8 cellular contexts compared by ENCODE assay signal in genomic region chr1:220690140-220691038, GRCh38. TPM values are rescaled to one million over a fixed set of nuclear protein-coding genes. Genes with fewer than 3 reads are reported as not detected.
DNase-seq lines count a peak whose midpoint lies in the region; ATAC-seq, FAIRE-seq and TF ChIP-seq lines count a peak whose summit lies in the region.

Gene C1orf115 (plus strand): TSS chr1:220690363. CDS start chr1:220690403, 40 bp downstream.

- H3K9me3 ChIP-seq in osteoblast (ENCODE audit: low read depth, low read length): no peaks in the 10 kb centered on the region

- no peaks in the 10 kb centered on the region for H3K36me3 ChIP-seq in osteoblast (ENCODE audit: insufficient read depth, low read length)

- DNase-seq in D721Med (ENCODE audit: insufficient read length, low spot score): peak; percentile 97
- DNase-seq in HTR-8/SVneo (ENCODE audit: insufficient read length, low spot score): peak; percentile 88
- DNase-seq in RKO (ENCODE audit: low spot score): peak; percentile 71
- DNase-seq in activated naive CD4-positive, alpha-beta T cell (lab: John Stamatoyannopoulos, UW): peak; percentile 29 to 63 (median 42)
- peak; percentile 93 for DNase-seq in germinal center (ENCODE audit: low spot score)
- peak; percentile 98 for DNase-seq in osteoblast (ENCODE audit: insufficient read length, low spot score, missing footprints)

- H3K27ac ChIP-seq in osteoblast (ENCODE audit: low read depth, low read length) (no peak within 1 kb of the TSS), temporal lobe (ENCODE audit: low read depth, low read length) (no peak within 1 kb of the TSS)

- peak; percentile 76 for TF ChIP-seq CTCF in D721Med (IDR thresholded peaks at IDR 0.05; ENCODE audit: insufficient read depth, missing control alignments)
- peak; percentile 70 for TF ChIP-seq CTCF in osteoblast (IDR thresholded peaks at IDR 0.05; ENCODE audit: extremely low read depth, low read depth, low read length)

- ATAC-seq in GM21390 (IDR thresholded peaks at IDR 0.05; ENCODE audit: unreplicated experiment): peak; percentile 98

- no peaks in the 10 kb centered on the region for H4K20me1 ChIP-seq in osteoblast (ENCODE audit: insufficient read depth, low read length)

- H2AFZ ChIP-seq in osteoblast (ENCODE audit: low read length): peak within 1 kb of the TSS; percentile 72

- peak within 1 kb of the TSS; percentile 87 for H3K4me2 ChIP-seq in osteoblast (ENCODE audit: insufficient read depth, low read length)

- no peak for FAIRE-seq in D721Med (lab: Jason Lieb, UNC)
- FAIRE-seq in HTR-8/SVneo (lab: Jason Lieb, UNC): peak; percentile 97

- H3K4me1 ChIP-seq in osteoblast (ENCODE audit: insufficient read depth, low read length): peaks cover 5% of the 10 kb centered on the region

- H3K79me2 ChIP-seq in osteoblast (ENCODE audit: insufficient read depth, low read length): no peaks in the 10 kb centered on the region

- peaks cover 35% of the 10 kb centered on the region for H3K27me3 ChIP-seq in osteoblast (ENCODE audit: insufficient read depth, low read length)

- H3K4me3 ChIP-seq in osteoblast (ENCODE audit: insufficient read depth, low read length): peak within 1 kb of the TSS; percentile 71

RNA-seq across cellular contexts. Expression of gene C1orf115, which starts in this region (rescaled TPM):
- total RNA-seq in osteoblast: 0.29 and 0.36 TPM in 2 replicates
- 37.1 TPM for total RNA-seq in temporal lobe

Comparison
In these comparisons a context has a peak if more than half of its experiments do, and no peak if none do; other contexts are left out.
1. RNA of gene C1orf115 (total RNA-seq): 37.1 TPM in temporal lobe (single experiment); 0.29 to 0.36 TPM in osteoblast; every median in the first group is over 10 times any median in the second.
2. Peak in DNase-seq, H3K4me3 ChIP-seq and H3K4me2 ChIP-seq in osteoblast; RNA of the gene not detected or under 1 TPM.
3. DNase-seq: peak in every context shown above with its lines; median percentile 98 in osteoblast; 97 in D721Med; 93 in germinal center; 88 in HTR-8/SVneo; 71 in RKO; 42 in activated naive CD4-positive, alpha-beta T cell.